27 cellular contexts compared by ENCODE assay signal in the genomic region with DNA sequence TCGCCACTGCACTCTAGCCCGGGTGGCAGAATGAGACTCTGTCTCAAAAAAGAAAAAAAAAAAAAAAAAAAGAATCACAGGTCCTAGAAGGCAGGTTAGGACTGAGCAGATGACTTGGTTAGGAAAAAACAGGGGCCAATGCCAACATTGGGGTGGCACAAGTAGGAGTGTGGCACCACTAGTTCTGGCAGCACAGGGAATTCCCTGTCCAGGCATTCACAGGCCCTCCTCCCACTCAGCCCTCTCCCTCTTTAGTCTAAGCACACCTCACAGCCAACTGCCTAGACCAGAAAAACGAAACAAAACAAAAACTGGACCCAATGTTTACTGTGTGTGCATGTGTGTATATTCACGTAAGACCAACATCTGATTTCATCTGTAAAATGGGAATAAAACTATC. TPM values are rescaled to one million over a fixed set of nuclear protein-coding genes. Genes with fewer than 3 reads are reported as not detected.
DNase-seq lines count a peak whose midpoint lies in the region; ATAC-seq and TF ChIP-seq lines count a peak whose summit lies in the region.
"Had no signal": no experiment of that assay in that cellular context is flagged by ENCODE, and none has a peak within 500 bp of the region (broad histone marks: within the 10 kb centered on the region; RNA-seq: fewer than 3 reads in every experiment).

No MANE protein-coding gene starts in this region.

- no peaks in the 10 kb centered on the region for H3K27me3 ChIP-seq in trophoblast cell (ENCODE audit: insufficient read depth, low read length)
- H3K27me3 ChIP-seq in upper lobe of right lung: no peaks in the 10 kb centered on the region
- no peaks in the 10 kb centered on the region for H3K27me3 ChIP-seq in HAP-1 (ENCODE audit: low read depth)
- H3K27me3 ChIP-seq: BE2C, BLaER1 had no signal

- DNase-seq in trophoblast cell: no peak
- no peak for DNase-seq in stimulated activated effector memory CD8-positive, alpha-beta T cell treated with anti-CD3 and anti-CD28 coated beads, Interleukin-12 subunit alpha, Interleukin-12 subunit beta, amount 100 ng/mL, for 72 hours (ENCODE audit: low spot score in 2 of 2)
- DNase-seq in upper lobe of right lung: no peak
- no peak for DNase-seq in KBM-7
- no peak for DNase-seq in HAP-1 (ENCODE audit: low spot score in 2 of 2)
- DNase-seq: 8988T; ACHN; BE2C; C1 segment of cervical spinal cord; CD4-positive, alpha-beta memory T cell; CD4-positive, CD25-positive, alpha-beta regulatory T cell; CD8-positive, alpha-beta memory T cell; COR-L47; DMS 273 treated with DMSO at 0.1 percent for 48 hours; DMS153; DMS53; DMS79; DND-41; EL; GDM1 had no signal

- no peak overlapping the region for H3K4me3 Mint-ChIP-seq in stimulated activated effector memory CD8-positive, alpha-beta T cell treated with anti-CD3 and anti-CD28 coated beads, Interleukin-12 subunit alpha, Interleukin-12 subunit beta, amount 100 ng/mL, for 72 hours
- H3K4me3 Mint-ChIP-seq: CD14-positive monocyte; CD4-positive, alpha-beta memory T cell; CD4-positive, CD25-positive, alpha-beta regulatory T cell; CD8-positive, alpha-beta memory T cell had no signal

- ATAC-seq in stimulated activated effector memory CD8-positive, alpha-beta T cell treated with anti-CD3 and anti-CD28 coated beads, Interleukin-12 subunit alpha, Interleukin-12 subunit beta, amount 100 ng/mL, for 72 hours: no peak
- ATAC-seq in upper lobe of right lung: peak; percentile 41
- ATAC-seq: GM12878 had no signal

- no peak overlapping the region for H2BK12ac ChIP-seq in trophoblast cell (ENCODE audit: low read length)

- H3K23ac ChIP-seq in trophoblast cell (ENCODE audit: low read length): no peak overlapping the region

- H3K4me1 ChIP-seq in trophoblast cell (ENCODE audit: control insufficient read depth in 1 of 2, insufficient read depth in 2 of 2, low read length in 2 of 2) (peaks cover 4 to 5% of the 10 kb centered on the region in 2 experiments), upper lobe of right lung (no peaks in the 10 kb centered on the region), HAP-1 (peaks cover 9% of the 10 kb centered on the region)
- H3K4me1 ChIP-seq: BE2C, BLaER1 had no signal

- H2BK120ac ChIP-seq in trophoblast cell (ENCODE audit: insufficient read depth, low read length, poor library complexity): no peak overlapping the region

- no CpG with 5 or more reads among the region's 4 CpGs for WGBS in trophoblast cell (ENCODE audit: extremely low coverage, insufficient coverage, insufficient read length)

- H3K4ac ChIP-seq in trophoblast cell (ENCODE audit: low read depth, low read length): peak overlapping the region; percentile 14

- TF ChIP-seq CTCF in upper lobe of right lung (IDR thresholded peaks at IDR 0.05): no peak

- H2BK5ac ChIP-seq in trophoblast cell (ENCODE audit: low read depth, low read length, poor library complexity): no peak overlapping the region

- no peak overlapping the region for H4K12ac ChIP-seq in trophoblast cell (ENCODE audit: low read depth, low read length)

- no peak overlapping the region for H2AK5ac ChIP-seq in trophoblast cell (ENCODE audit: low read length)

- H3K9me3 Mint-ChIP-seq in stimulated activated effector memory CD8-positive, alpha-beta T cell treated with anti-CD3 and anti-CD28 coated beads, Interleukin-12 subunit alpha, Interleukin-12 subunit beta, amount 100 ng/mL, for 72 hours: no peaks in the 10 kb centered on the region
- H3K9me3 Mint-ChIP-seq: CD4-positive, alpha-beta memory T cell; CD4-positive, CD25-positive, alpha-beta regulatory T cell; CD8-positive, alpha-beta memory T cell had no signal

- H3K9ac ChIP-seq in trophoblast cell (ENCODE audit: low read length): no peak overlapping the region
- H3K9ac ChIP-seq: BLaER1 had no signal

- no peak overlapping the region for H3K14ac ChIP-seq in trophoblast cell (ENCODE audit: low read length)

- peaks cover 7% of the 10 kb centered on the region for H3K4me1 Mint-ChIP-seq in stimulated activated effector memory CD8-positive, alpha-beta T cell treated with anti-CD3 and anti-CD28 coated beads, Interleukin-12 subunit alpha, Interleukin-12 subunit beta, amount 100 ng/mL, for 72 hours

- intact Hi-C loops in upper lobe of right lung (cut with DNase I): no loop called here

- H3K36me3 ChIP-seq in trophoblast cell (ENCODE audit: control insufficient read depth in 1 of 2, insufficient read depth in 2 of 2, low read length in 2 of 2) (peaks cover 0 to 3% of the 10 kb centered on the region in 2 experiments), upper lobe of right lung (no peaks in the 10 kb centered on the region), HAP-1 (replicated peaks) (no peaks in the 10 kb centered on the region)

- no peak overlapping the region for H4K91ac ChIP-seq in trophoblast cell (ENCODE audit: low read depth, low read length)

- H3K4me3 ChIP-seq in trophoblast cell (ENCODE audit: low read depth, low read length) (no peak overlapping the region), upper lobe of right lung (no peak overlapping the region), HAP-1 (no peak overlapping the region)
- H3K4me3 ChIP-seq: BLaER1, GM12878 had no signal

- peak overlapping the region; percentile 16 for H3K27ac Mint-ChIP-seq in stimulated activated effector memory CD8-positive, alpha-beta T cell treated with anti-CD3 and anti-CD28 coated beads, Interleukin-12 subunit alpha, Interleukin-12 subunit beta, amount 100 ng/mL, for 72 hours

- no peak overlapping the region for H4K8ac ChIP-seq in trophoblast cell (ENCODE audit: low read depth, low read length)

- peaks cover 3% of the 10 kb centered on the region for H3K79me2 ChIP-seq in trophoblast cell (ENCODE audit: control insufficient read depth, insufficient read depth, low read length, poor library complexity)

- peaks cover 4% of the 10 kb centered on the region for H3K36me3 Mint-ChIP-seq in stimulated activated effector memory CD8-positive, alpha-beta T cell treated with anti-CD3 and anti-CD28 coated beads, Interleukin-12 subunit alpha, Interleukin-12 subunit beta, amount 100 ng/mL, for 72 hours

- H3K9me3 ChIP-seq in trophoblast cell (ENCODE audit: insufficient read depth, low read depth, low read length): no peaks in the 10 kb centered on the region
- H3K9me3 ChIP-seq in upper lobe of right lung: no peaks in the 10 kb centered on the region
- H3K9me3 ChIP-seq in HAP-1: no peaks in the 10 kb centered on the region
- H3K9me3 ChIP-seq: BE2C, BLaER1 had no signal

- no peak overlapping the region for H3K27ac ChIP-seq in trophoblast cell (ENCODE audit: low read depth, low read length)
- no peak overlapping the region for H3K27ac ChIP-seq in upper lobe of right lung
- H3K27ac ChIP-seq: BLaER1 had no signal

- peaks cover 4% of the 10 kb centered on the region for H3K79me1 ChIP-seq in trophoblast cell (ENCODE audit: low read length)

- in situ Hi-C loops in KBM-7 (cut with MboI; ENCODE audit: low pct_unique_long_range_greater_than_20kb, low sequenced_read_pairs) (no loop called here), HAP-1 (cut with MboI; ENCODE audit: low sequenced_read_pairs) (no loop called here)

- peak overlapping the region; percentile 72 for H3K18ac ChIP-seq in trophoblast cell (ENCODE audit: low read length)

- H3K4me2 ChIP-seq in trophoblast cell (ENCODE audit: low read length): no peak overlapping the region
- H3K4me2 ChIP-seq: BLaER1 had no signal

- no peak overlapping the region for H2AFZ ChIP-seq in trophoblast cell (ENCODE audit: insufficient read depth, low read length, poor library complexity)

RNA-seq across cellular contexts. Expression of gene THOC7, which starts 10.5 kb away (rescaled TPM):
- 75.7 and 78.6 TPM in 2 replicates for polyA plus RNA-seq in trophoblast cell (2013)
- total RNA-seq in upper lobe of right lung: 46.9 TPM

RNA-seq across cellular contexts. Expression of gene ATXN7, which starts 10.6 kb away (rescaled TPM):
- 28.9 and 29.8 TPM in 2 replicates for polyA plus RNA-seq in trophoblast cell (2013)
- total RNA-seq in upper lobe of right lung: 35.5 TPM

RNA-seq across cellular contexts. Expression of gene C3orf49, which starts 34.0 kb away (rescaled TPM):
- polyA plus RNA-seq in trophoblast cell (2013): 0.07 TPM in 2 replicates
- not detected for total RNA-seq in upper lobe of right lung
- total RNA-seq: A673; CD4-positive, alpha-beta memory T cell; CD4-positive, CD25-positive, alpha-beta regulatory T cell; CD8-positive, alpha-beta memory T cell; Daoy; G401; GM12878 had no signal
- polyA plus RNA-seq: AG04450; CD14-positive monocyte; CD4-positive, alpha-beta memory T cell; CD4-positive, CD25-positive, alpha-beta regulatory T cell; CD8-positive, alpha-beta memory T cell had no signal

RNA-seq across cellular contexts. Expression of gene SCAANT1, which starts 59.1 kb away (rescaled TPM):
- polyA plus RNA-seq in trophoblast cell (2013): 0.96 and 1.1 TPM in 2 replicates
- not detected for total RNA-seq in upper lobe of right lung
- total RNA-seq: A673; CD4-positive, alpha-beta memory T cell; CD8-positive, alpha-beta memory T cell; Daoy; G401 had no signal
- polyA plus RNA-seq: AG04450; CD14-positive monocyte; CD4-positive, alpha-beta memory T cell; CD4-positive, CD25-positive, alpha-beta regulatory T cell; CD8-positive, alpha-beta memory T cell had no signal
